In the genomic region with DNA sequence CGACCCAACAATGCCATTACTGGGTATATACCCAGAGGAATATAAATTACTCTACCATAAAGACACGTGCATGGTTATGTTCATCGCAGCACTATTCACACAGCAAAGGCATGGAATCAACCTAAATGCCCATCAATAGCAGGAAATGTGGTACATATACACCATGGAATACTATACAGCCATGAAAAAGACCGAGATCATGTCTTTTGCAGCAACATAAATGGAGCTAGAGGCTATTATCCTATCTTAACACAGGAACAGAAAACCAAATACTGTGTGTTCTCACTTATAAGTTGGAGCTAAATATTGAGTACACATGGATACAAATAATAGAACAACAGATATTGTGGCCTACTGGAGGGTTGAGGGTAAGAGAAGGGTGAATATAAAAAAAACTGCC, we compare ENCODE assay signal across 24 cellular contexts. TPM values are rescaled to one million over a fixed set of nuclear protein-coding genes. Genes with fewer than 3 reads are reported as not detected.
DNase-seq lines count a peak whose midpoint lies in the region; ATAC-seq, FAIRE-seq and TF ChIP-seq lines count a peak whose summit lies in the region.
"Had no signal": no experiment of that assay in that cellular context is flagged by ENCODE, and none has a peak within 500 bp of the region (broad histone marks: within the 10 kb centered on the region; RNA-seq: fewer than 3 reads in every experiment).

No MANE protein-coding gene starts in this region.

- H3K27me3 ChIP-seq in K562 (ENCODE audit: control insufficient read depth in 2 of 2, insufficient read depth in 2 of 2, low read length in 2 of 2) = no peaks in the 10 kb centered on the region
- H3K27me3 ChIP-seq: BE2C, BLaER1 had no signal

- H4K20me1 ChIP-seq in K562 (replicated peaks; ENCODE audit: control insufficient read depth, insufficient read depth, low read length) = no peaks in the 10 kb centered on the region
- H4K20me1 ChIP-seq: BLaER1 had no signal

- in situ Hi-C loops in K562 (cut with MboI) = no loop called here

- H3K4me1 ChIP-seq in HEK293 (ENCODE audit: control insufficient read depth, insufficient read depth, low read length) (no peaks in the 10 kb centered on the region), K562 (replicated peaks in 1 of 2; ENCODE audit: control insufficient read depth in 2 of 2, insufficient read depth in 2 of 2, low read length in 2 of 2) (no peaks in the 10 kb centered on the region)
- H3K4me1 ChIP-seq: BE2C, BLaER1, Caco-2 had no signal

- TF ChIP-seq POLR2A in GM12892 (IDR thresholded peaks at IDR 0.05; ENCODE audit: low read depth, low read length) (no peak), K562 (conservative IDR thresholded peaks at IDR 0.05) (no peak)

- intact Hi-C loops in K562 (cut with micrococcal nuclease) = no loop called here
- intact Hi-C loops in CD14-positive monocyte (cut with micrococcal nuclease) = no loop called here

- no peak overlapping the region for H3K27ac Mint-ChIP-seq in activated CD8-positive, alpha-beta T cell treated with anti-CD3 and anti-CD28 coated beads, Interleukin-2, amount 10 ng/mL, durations not matched to agents 7 days and 5 days
- H3K27ac Mint-ChIP-seq in CD14-positive monocyte = no peak overlapping the region
- H3K27ac Mint-ChIP-seq: CD4-positive, alpha-beta T cell; CD8-positive, alpha-beta T cell had no signal

- ATAC-seq in K562 (no peak), HG02759 (IDR thresholded peaks at IDR 0.05; ENCODE audit: unreplicated experiment) (no peak)
- no peak for ATAC-seq in activated CD8-positive, alpha-beta T cell treated with anti-CD3 and anti-CD28 coated beads, Interleukin-2, amount 10 ng/mL, durations not matched to agents 7 days and 5 days
- ATAC-seq: CD8-positive, alpha-beta T cell had no signal

- H3K79me2 ChIP-seq in K562 (ENCODE audit: control insufficient read depth, insufficient read depth, low read length) = no peaks in the 10 kb centered on the region

- no peak overlapping the region for H3K9ac ChIP-seq in K562 (ENCODE audit: insufficient read depth in 1 of 2, low read depth in 2 of 2, low read length in 2 of 2)
- H3K9ac ChIP-seq: BLaER1 had no signal

- H3K27ac ChIP-seq in HEK293 (ENCODE audit: extremely low read depth, low read depth, low read length) = no peak overlapping the region
- no peak overlapping the region for H3K27ac ChIP-seq in K562 (ENCODE audit: extremely low read depth, low read depth, low read length)
- H3K27ac ChIP-seq: BLaER1 had no signal

- no peak overlapping the region for H3K4me3 Mint-ChIP-seq in activated CD8-positive, alpha-beta T cell treated with anti-CD3 and anti-CD28 coated beads, Interleukin-2, amount 10 ng/mL, durations not matched to agents 7 days and 5 days
- no peak overlapping the region for H3K4me3 Mint-ChIP-seq in CD14-positive monocyte
- H3K4me3 Mint-ChIP-seq: CD4-positive, alpha-beta T cell; CD8-positive, alpha-beta T cell had no signal

- H3K4me3 ChIP-seq in HEK293 (ENCODE audit: low read depth, low read length) = no peak overlapping the region
- H3K4me3 ChIP-seq in K562 = no peak overlapping the region
- H3K4me3 ChIP-seq: BLaER1 had no signal

- no peaks in the 10 kb centered on the region for H3K36me3 Mint-ChIP-seq in activated CD8-positive, alpha-beta T cell treated with anti-CD3 and anti-CD28 coated beads, Interleukin-2, amount 10 ng/mL, durations not matched to agents 7 days and 5 days (ENCODE audit: low read depth)
- no peaks in the 10 kb centered on the region for H3K36me3 Mint-ChIP-seq in CD14-positive monocyte
- H3K36me3 Mint-ChIP-seq: CD8-positive, alpha-beta T cell had no signal

- no peaks in the 10 kb centered on the region for H3K36me3 ChIP-seq in HEK293 (ENCODE audit: control insufficient read depth in 2 of 2, insufficient read depth in 1 of 2, low read length in 2 of 2)
- H3K36me3 ChIP-seq in K562 (ENCODE audit: control insufficient read depth, insufficient read depth, low read length) = no peaks in the 10 kb centered on the region
- H3K36me3 ChIP-seq: BE2C, BLaER1 had no signal

- no peak for TF ChIP-seq EP300 in K562 (IDR thresholded peaks at IDR 0.05; ENCODE audit: low read length)

- H3K4me1 Mint-ChIP-seq in activated CD8-positive, alpha-beta T cell treated with anti-CD3 and anti-CD28 coated beads, Interleukin-2, amount 10 ng/mL, durations not matched to agents 7 days and 5 days (ENCODE audit: low read depth) = no peaks in the 10 kb centered on the region
- H3K4me1 Mint-ChIP-seq in CD14-positive monocyte = no peaks in the 10 kb centered on the region

- no TSS peak for BruUV-seq in K562 (replicated peaks; lab: Mats Ljungman, UMichigan)

- no peaks in the 10 kb centered on the region for H3K9me3 Mint-ChIP-seq in activated CD8-positive, alpha-beta T cell treated with anti-CD3 and anti-CD28 coated beads, Interleukin-2, amount 10 ng/mL, durations not matched to agents 7 days and 5 days (ENCODE audit: insufficient read depth)
- H3K9me3 Mint-ChIP-seq in CD14-positive monocyte = peaks cover 0 to 4% (median 3%) of the 10 kb centered on the region in 7 donors

- DNase-seq in GM12892 (ENCODE audit: insufficient read length) (no peak), K562 (ENCODE audit: extremely low read depth in 1 of 4, low spot score in 3 of 4) (no peak), T-helper 2 cell (no peak), CD14-positive monocyte (ENCODE audit: low spot score) (no peak)
- no peak for DNase-seq in activated CD8-positive, alpha-beta T cell treated with anti-CD3 and anti-CD28 coated beads, Interleukin-2, amount 10 ng/mL, durations not matched to agents 7 days and 5 days
- DNase-seq: 8988T; ACHN; BE2C; C1 segment of cervical spinal cord; Caco-2; Calu3; CD4-positive, alpha-beta T cell; CD8-positive, alpha-beta T cell; DMS79 treated with DMSO at 0.1 percent for 48 hours; GF-D8 had no signal

- H3K4me2 ChIP-seq in K562 (ENCODE audit: insufficient read depth, low read length) = no peak overlapping the region
- H3K4me2 ChIP-seq: BLaER1 had no signal

- H3K9me3 ChIP-seq in HEK293 (ENCODE audit: control insufficient read depth, insufficient read depth, low read depth, low read length) (no peaks in the 10 kb centered on the region), K562 (replicated peaks; ENCODE audit: control insufficient read depth, insufficient read depth, low read depth, low read length) (no peaks in the 10 kb centered on the region)
- H3K9me3 ChIP-seq: BE2C, Caco-2 had no signal

- 26% methylated on average over 4 of the region's 4 CpGs for whole genome bisulfite sequencing in K562 (ENCODE audit: insufficient coverage, low coverage, missing lambda C conversion rate)

- no peak overlapping the region for H2AFZ ChIP-seq in K562 (ENCODE audit: low read depth, low read length)

- TF ChIP-seq RAD21 in K562 (CRISPR knock-in tag; conservative IDR thresholded peaks at IDR 0.05 in 1 of 2, IDR thresholded peaks at IDR 0.05 in 1 of 2) = no peak

- CTCF ChIA-PET in HEK293 (lab: Yijun Ruan, JAX) = interaction anchor here (1.1 kb wide), 1 partner anchor 12 kb away, joined by 3 read pairs; no protein-coding TSS in a partner anchor
- CTCF ChIA-PET in K562 (lab: Yijun Ruan, JAX; ENCODE audit: low intra/inter-chr PET ratio) = interaction anchor here (0.6 kb wide), 1 partner anchor 166 kb away, joined by 3 read pairs; no protein-coding TSS in a partner anchor
- CTCF ChIA-PET in activated CD8-positive, alpha-beta T cell treated with anti-CD3 and anti-CD28 coated beads, Interleukin-2, amount 10 ng/mL, durations not matched to agents 7 days and 5 days (lab: Charles Lee) = interaction anchor here (1.1 kb wide), 1 partner anchor 32 kb away, joined by 3 read pairs; the partner anchor contains the start of gene OR2D3

- FAIRE-seq in GM12892 (lab: Jason Lieb, UNC) = peak; percentile 30
- FAIRE-seq in K562 (lab: Jason Lieb, UNC) = no peak
- FAIRE-seq: A204.1, D721Med, G401.6, GM19239 had no signal

- no peaks in the 10 kb centered on the region for H3K9me1 ChIP-seq in K562 (ENCODE audit: control insufficient read depth, insufficient read depth, low read length)

- peaks cover 7% of the 10 kb centered on the region for H3K27me3 Mint-ChIP-seq in activated CD8-positive, alpha-beta T cell treated with anti-CD3 and anti-CD28 coated beads, Interleukin-2, amount 10 ng/mL, durations not matched to agents 7 days and 5 days (ENCODE audit: low read depth)
- peaks cover 2 to 10% (median 3%) of the 10 kb centered on the region in 3 donors for H3K27me3 Mint-ChIP-seq in CD14-positive monocyte (ENCODE audit: low read depth in 3 of 3)

- POLR2A ChIA-PET in HEK293 (lab: Yijun Ruan, JAX) = no interaction called here
- POLR2A ChIA-PET in K562 (lab: Yijun Ruan, JAX) = interaction anchor here (0.6 to 1.2 kb wide), 2 partner anchors 8 to 16 kb away, joined by 3 to 4 read pairs; no protein-coding TSS in a partner anchor
- POLR2A ChIA-PET in activated CD8-positive, alpha-beta T cell treated with anti-CD3 and anti-CD28 coated beads, Interleukin-2, amount 10 ng/mL, durations not matched to agents 7 days and 5 days (lab: Charles Lee) = no interaction called here

- TF ChIP-seq CTCF in HEK293 (tag by site-specific recombination; IDR thresholded peaks at IDR 0.05) = no peak
- no peak for TF ChIP-seq CTCF in K562 (IDR thresholded peaks at IDR 0.05 in 2 of 3, conservative IDR thresholded peaks at IDR 0.05 in 1 of 3; ENCODE audit: insufficient read depth in 2 of 3, low read depth in 1 of 3, low read length in 3 of 3)
- no peak for TF ChIP-seq CTCF in CD14-positive monocyte (IDR thresholded peaks at IDR 0.05)

RNA-seq across cellular contexts. Expression of gene OR2D2, which starts 3.5 kb away (rescaled TPM):
- not detected for polyA plus RNA-seq in GM12892 (2012; ENCODE audit: missing spikeins)
- 7.5 and 18.5 TPM in 2 replicates for total RNA-seq in K562 (2011; cell fraction: chromatin; rRNA removed; ENCODE audit: low replicate concordance)
- 5.8 and 10.3 TPM in 2 replicates for total RNA-seq in K562 (2011; cell fraction: nucleolus; rRNA removed)
- total RNA-seq in K562 (2011; cell fraction: nucleoplasm; rRNA removed) = 21.5 and 49.9 TPM in 2 replicates
- total RNA-seq in K562 (2014; rRNA removed) (0.57 and 0.73 TPM in 2 replicates), K562 (2014; rRNA removed; fragmentation: Illumina TruSeq; extraction: Trizol) (1.0 and 2.1 TPM in 2 replicates), K562 (2015; rRNA removed; fragmentation: Illumina TruSeq; extraction: Trizol) (0.72 TPM in 2 replicates), K562 (2021) (0.22 and 0.38 TPM in 2 replicates)
- polyA plus RNA-seq in K562 (2011; rRNA removed) (0.20 and 0.57 TPM in 2 replicates), K562 (2014; fragmentation: Illumina TruSeq; extraction: Trizol) (0.10 TPM in 1 of 2 replicates, not detected in the other), K562 (2014; fragmentation: Nextera tagmentation; extraction: Ambion mirVana) (not detected), K562 (2014; rRNA removed) (0.19 TPM in 1 of 2 replicates, not detected in the other), CD14-positive monocyte (not detected)
- 0.15 TPM in 1 of 2 replicates, not detected in the other for polyA plus RNA-seq in K562 (2011; cell fraction: cytosol; rRNA removed)
- polyA plus RNA-seq in K562 (2011; cell fraction: nucleus; rRNA removed) = 2.1 and 2.6 TPM in 2 replicates
- not detected in 2 replicates for polyA plus RNA-seq in K562 (2012)
- polyA minus RNA-seq in K562 (2011; rRNA and poly(A)+ RNA removed) = 7.4 and 7.9 TPM in 2 replicates
- polyA minus RNA-seq in K562 (2011; cell fraction: cytosol; rRNA and poly(A)+ RNA removed) = not detected in 2 replicates
- polyA minus RNA-seq in K562 (2011; cell fraction: nucleus; rRNA and poly(A)+ RNA removed) = 11.3 and 12.7 TPM in 2 replicates
- not detected for total RNA-seq in activated CD8-positive, alpha-beta T cell treated with anti-CD3 and anti-CD28 coated beads, Interleukin-2, amount 10 ng/mL, durations not matched to agents 7 days and 5 days
- total RNA-seq: A673; Caco-2; Calu3; CD4-positive, alpha-beta T cell; CD8-positive, alpha-beta T cell had no signal
- polyA plus RNA-seq: AG04450 had no signal

RNA-seq across cellular contexts. Expression of gene OR10A4, which starts 12.4 kb away (rescaled TPM):
- not detected for polyA plus RNA-seq in GM12892 (2012; ENCODE audit: missing spikeins)
- 0.46 TPM in 1 of 2 replicates, not detected in the other for total RNA-seq in K562 (2011; cell fraction: chromatin; rRNA removed; ENCODE audit: low replicate concordance)
- not detected in 2 replicates for total RNA-seq in K562 (2011; cell fraction: nucleolus; rRNA removed)
- not detected in 2 replicates for total RNA-seq in K562 (2011; cell fraction: nucleoplasm; rRNA removed)
- total RNA-seq in K562 (2014; rRNA removed) (not detected in 2 replicates), K562 (2014; rRNA removed; fragmentation: Illumina TruSeq; extraction: Trizol) (not detected in 2 replicates), K562 (2015; rRNA removed; fragmentation: Illumina TruSeq; extraction: Trizol) (not detected in 2 replicates), K562 (2021) (not detected in 2 replicates)
- polyA plus RNA-seq in K562 (2011; rRNA removed) (not detected in 2 replicates), K562 (2014; fragmentation: Illumina TruSeq; extraction: Trizol) (not detected in 2 replicates), K562 (2014; fragmentation: Nextera tagmentation; extraction: Ambion mirVana) (not detected), K562 (2014; rRNA removed) (not detected in 2 replicates), CD14-positive monocyte (not detected)
- polyA plus RNA-seq in K562 (2011; cell fraction: cytosol; rRNA removed) = not detected in 2 replicates
- polyA plus RNA-seq in K562 (2011; cell fraction: nucleus; rRNA removed) = not detected in 2 replicates
- 0.10 TPM in 1 of 2 replicates, not detected in the other for polyA plus RNA-seq in K562 (2012)
- polyA minus RNA-seq in K562 (2011; rRNA and poly(A)+ RNA removed) = not detected in 2 replicates
- polyA minus RNA-seq in K562 (2011; cell fraction: cytosol; rRNA and poly(A)+ RNA removed) = not detected in 2 replicates
- not detected in 2 replicates for polyA minus RNA-seq in K562 (2011; cell fraction: nucleus; rRNA and poly(A)+ RNA removed)
- not detected for total RNA-seq in activated CD8-positive, alpha-beta T cell treated with anti-CD3 and anti-CD28 coated beads, Interleukin-2, amount 10 ng/mL, durations not matched to agents 7 days and 5 days
- total RNA-seq: A673; Caco-2; Calu3; CD4-positive, alpha-beta T cell; CD8-positive, alpha-beta T cell had no signal
- polyA plus RNA-seq: AG04450 had no signal

RNA-seq across cellular contexts. Expression of gene OR10A2, which starts 26.0 kb away (rescaled TPM):
- 0.25 TPM for polyA plus RNA-seq in GM12892 (2012; ENCODE audit: missing spikeins)
- total RNA-seq in K562 (2011; cell fraction: chromatin; rRNA removed; ENCODE audit: low replicate concordance) = not detected in 2 replicates
- not detected in 2 replicates for total RNA-seq in K562 (2011; cell fraction: nucleolus; rRNA removed)
- total RNA-seq in K562 (2011; cell fraction: nucleoplasm; rRNA removed) = not detected in 2 replicates
- total RNA-seq in K562 (2014; rRNA removed) = not detected in 2 replicates
- not detected in 2 replicates for total RNA-seq in K562 (2014; rRNA removed; fragmentation: Illumina TruSeq; extraction: Trizol)
- not detected in 2 replicates for total RNA-seq in K562 (2015; rRNA removed; fragmentation: Illumina TruSeq; extraction: Trizol)
- not detected in 2 replicates for total RNA-seq in K562 (2021)
- polyA plus RNA-seq in K562 (2011; rRNA removed) = not detected in 2 replicates
- not detected in 2 replicates for polyA plus RNA-seq in K562 (2011; cell fraction: cytosol; rRNA removed)
- polyA plus RNA-seq in K562 (2011; cell fraction: nucleus; rRNA removed) = not detected in 2 replicates
- 0.06 and 0.09 TPM in 2 replicates for polyA plus RNA-seq in K562 (2012)
- not detected in 2 replicates for polyA plus RNA-seq in K562 (2014; fragmentation: Illumina TruSeq; extraction: Trizol)
- under 1 TPM in 1 of 2 experiments, not detected in 1; 0.10 TPM for polyA plus RNA-seq in K562 (2014; fragmentation: Nextera tagmentation; extraction: Ambion mirVana)
- not detected in 2 replicates for polyA plus RNA-seq in K562 (2014; rRNA removed)
- polyA minus RNA-seq in K562 (2011; rRNA and poly(A)+ RNA removed) = not detected in 2 replicates
- polyA minus RNA-seq in K562 (2011; cell fraction: cytosol; rRNA and poly(A)+ RNA removed) = not detected in 2 replicates
- polyA minus RNA-seq in K562 (2011; cell fraction: nucleus; rRNA and poly(A)+ RNA removed) = not detected in 2 replicates
- not detected for total RNA-seq in activated CD8-positive, alpha-beta T cell treated with anti-CD3 and anti-CD28 coated beads, Interleukin-2, amount 10 ng/mL, durations not matched to agents 7 days and 5 days
- polyA plus RNA-seq in CD14-positive monocyte = not detected
- total RNA-seq: A673; Caco-2; Calu3; CD4-positive, alpha-beta T cell; CD8-positive, alpha-beta T cell had no signal
- polyA plus RNA-seq: AG04450 had no signal

RNA-seq across cellular contexts. Expression of gene OR2D3, which starts 32.0 kb away (rescaled TPM):
- polyA plus RNA-seq in GM12892 (2012; ENCODE audit: missing spikeins) = not detected
- not detected in 2 replicates for total RNA-seq in K562 (2011; cell fraction: chromatin; rRNA removed; ENCODE audit: low replicate concordance)
- not detected in 2 replicates for total RNA-seq in K562 (2011; cell fraction: nucleolus; rRNA removed)
- not detected in 2 replicates for total RNA-seq in K562 (2011; cell fraction: nucleoplasm; rRNA removed)
- total RNA-seq in K562 (2014; rRNA removed) (not detected in 2 replicates), K562 (2014; rRNA removed; fragmentation: Illumina TruSeq; extraction: Trizol) (not detected in 2 replicates), K562 (2015; rRNA removed; fragmentation: Illumina TruSeq; extraction: Trizol) (not detected in 2 replicates), K562 (2021) (not detected in 2 replicates)
- polyA plus RNA-seq in K562 (2011; rRNA removed) (not detected in 2 replicates), K562 (2014; fragmentation: Illumina TruSeq; extraction: Trizol) (not detected in 2 replicates), K562 (2014; fragmentation: Nextera tagmentation; extraction: Ambion mirVana) (under 1 TPM in 1 of 2 experiments, not detected in 1; 0.42 TPM), K562 (2014; rRNA removed) (not detected in 2 replicates), CD14-positive monocyte (not detected)
- polyA plus RNA-seq in K562 (2011; cell fraction: cytosol; rRNA removed) = not detected in 2 replicates
- polyA plus RNA-seq in K562 (2011; cell fraction: nucleus; rRNA removed) = not detected in 2 replicates
- polyA plus RNA-seq in K562 (2012) = not detected in 2 replicates
- not detected in 2 replicates for polyA minus RNA-seq in K562 (2011; rRNA and poly(A)+ RNA removed)
- polyA minus RNA-seq in K562 (2011; cell fraction: cytosol; rRNA and poly(A)+ RNA removed) = not detected in 2 replicates
- 0.27 TPM in 1 of 2 replicates, not detected in the other for polyA minus RNA-seq in K562 (2011; cell fraction: nucleus; rRNA and poly(A)+ RNA removed)
- not detected for total RNA-seq in activated CD8-positive, alpha-beta T cell treated with anti-CD3 and anti-CD28 coated beads, Interleukin-2, amount 10 ng/mL, durations not matched to agents 7 days and 5 days
- total RNA-seq: A673; Caco-2; Calu3; CD4-positive, alpha-beta T cell; CD8-positive, alpha-beta T cell had no signal
- polyA plus RNA-seq: AG04450 had no signal

RNA-seq across cellular contexts. Expression of gene ZNF215, which starts 37.4 kb away (rescaled TPM):
- 1.6 TPM for polyA plus RNA-seq in GM12892 (2012; ENCODE audit: missing spikeins)
- 29.3 and 51.7 TPM in 2 replicates for total RNA-seq in K562 (2011; cell fraction: chromatin; rRNA removed; ENCODE audit: low replicate concordance)
- 18.2 and 18.9 TPM in 2 replicates for total RNA-seq in K562 (2011; cell fraction: nucleolus; rRNA removed)
- 22.4 and 26.6 TPM in 2 replicates for total RNA-seq in K562 (2011; cell fraction: nucleoplasm; rRNA removed)
- total RNA-seq in K562 (2014; rRNA removed) (11.1 and 11.2 TPM in 2 replicates), K562 (2014; rRNA removed; fragmentation: Illumina TruSeq; extraction: Trizol) (16.3 and 18.8 TPM in 2 replicates), K562 (2015; rRNA removed; fragmentation: Illumina TruSeq; extraction: Trizol) (15.3 and 16.5 TPM in 2 replicates), K562 (2021) (12.5 and 12.8 TPM in 2 replicates)
- polyA plus RNA-seq in K562 (2011; rRNA removed) (12.0 and 19.1 TPM in 2 replicates), K562 (2014; fragmentation: Illumina TruSeq; extraction: Trizol) (13.0 and 14.8 TPM in 2 replicates), K562 (2014; fragmentation: Nextera tagmentation; extraction: Ambion mirVana) (10 to 100 TPM; 12.2 to 14.2 TPM), K562 (2014; rRNA removed) (13.3 and 14.1 TPM in 2 replicates), CD14-positive monocyte (not detected)
- 5.3 and 6.2 TPM in 2 replicates for polyA plus RNA-seq in K562 (2011; cell fraction: cytosol; rRNA removed)
- polyA plus RNA-seq in K562 (2011; cell fraction: nucleus; rRNA removed) = 25.9 and 30.3 TPM in 2 replicates
- 8.7 and 9.3 TPM in 2 replicates for polyA plus RNA-seq in K562 (2012)
- polyA minus RNA-seq in K562 (2011; rRNA and poly(A)+ RNA removed) = 37.4 and 39.3 TPM in 2 replicates
- 4.5 and 8.2 TPM in 2 replicates for polyA minus RNA-seq in K562 (2011; cell fraction: cytosol; rRNA and poly(A)+ RNA removed)
- polyA minus RNA-seq in K562 (2011; cell fraction: nucleus; rRNA and poly(A)+ RNA removed) = 38.2 and 48.1 TPM in 2 replicates
- 1 to 10 TPM; 1.3 to 1.6 TPM for total RNA-seq in activated CD8-positive, alpha-beta T cell treated with anti-CD3 and anti-CD28 coated beads, Interleukin-2, amount 10 ng/mL, durations not matched to agents 7 days and 5 days
- total RNA-seq: Caco-2 had no signal
